22 cellular contexts compared by ENCODE assay signal in the genomic region with DNA sequence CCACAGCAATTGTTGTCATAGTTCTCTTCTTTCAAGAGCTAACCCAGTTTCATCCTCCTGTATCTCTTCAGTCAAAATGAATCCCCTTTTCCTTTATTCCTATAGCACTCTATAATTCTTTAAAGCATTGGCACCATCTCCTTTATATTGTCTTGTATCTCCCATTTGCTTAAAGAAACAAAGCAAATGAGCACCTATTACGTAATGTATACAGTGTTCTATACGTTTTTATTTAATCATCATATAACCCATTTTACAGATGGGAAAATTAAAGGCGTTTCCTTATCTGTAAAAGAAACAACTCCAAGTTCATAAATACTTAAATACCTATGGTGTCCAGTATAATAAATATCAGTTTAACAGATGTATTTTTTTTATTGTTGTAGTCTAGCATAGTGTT. TPM values are rescaled to one million over a fixed set of nuclear protein-coding genes. Genes with fewer than 3 reads are reported as not detected.
DNase-seq lines count a peak whose midpoint lies in the region; ATAC-seq, FAIRE-seq and TF ChIP-seq lines count a peak whose summit lies in the region.
"Had no signal": no experiment of that assay in that cellular context is flagged by ENCODE, and none has a peak within 500 bp of the region (broad histone marks: within the 10 kb centered on the region; RNA-seq: fewer than 3 reads in every experiment).

No MANE protein-coding gene starts in this region.

- no peak overlapping the region for H3K14ac ChIP-seq in IMR-90 (replicated peaks; ENCODE audit: low read depth, low read length)

- no peaks in the 10 kb centered on the region for H3K79me1 ChIP-seq in IMR-90 (ENCODE audit: low read depth in 1 of 2, low read length in 2 of 2)

- dilution Hi-C loops in IMR-90 (cut with HindIII; ENCODE audit: low sequenced_read_pairs, unreplicated experiment): no loop called here

- H4K8ac ChIP-seq in IMR-90 (ENCODE audit: low read depth in 2 of 2, low read length in 2 of 2): no peak overlapping the region

- H4K20me1 ChIP-seq in IMR-90 (ENCODE audit: insufficient read depth, low read length) (no peaks in the 10 kb centered on the region), K562 (replicated peaks; ENCODE audit: control insufficient read depth, insufficient read depth, low read length) (no peaks in the 10 kb centered on the region)
- H4K20me1 ChIP-seq: BLaER1 had no signal

- H3K9ac ChIP-seq in IMR-90 (ENCODE audit: low read depth, low read length) (no peak overlapping the region), K562 (ENCODE audit: insufficient read depth in 1 of 2, low read depth in 2 of 2, low read length in 2 of 2) (no peak overlapping the region)
- H3K9ac ChIP-seq: BLaER1 had no signal

- H3K4me2 ChIP-seq in IMR-90 (ENCODE audit: low read depth, low read length) (no peak overlapping the region), K562 (ENCODE audit: insufficient read depth, low read length) (no peak overlapping the region)
- H3K4me2 ChIP-seq: BLaER1 had no signal

- no peaks in the 10 kb centered on the region for H3K79me2 ChIP-seq in K562 (ENCODE audit: control insufficient read depth, insufficient read depth, low read length)

- H3K9me1 ChIP-seq in IMR-90 (ENCODE audit: insufficient read depth, low read length) (no peaks in the 10 kb centered on the region), K562 (ENCODE audit: control insufficient read depth, insufficient read depth, low read length) (no peaks in the 10 kb centered on the region)

- H4K5ac ChIP-seq in IMR-90 (ENCODE audit: low read depth, low read length): no peak overlapping the region

- no peak overlapping the region for H3K4me3 ChIP-seq in IMR-90 (ENCODE audit: insufficient read depth, low read depth, low read length)
- no peak overlapping the region for H3K4me3 ChIP-seq in K562
- H3K4me3 ChIP-seq: BLaER1 had no signal

- H3K56ac ChIP-seq in IMR-90 (ENCODE audit: extremely low read depth, insufficient read depth, low read length): no peak overlapping the region

- BruUV-seq in IMR-90 (replicated peaks; lab: Mats Ljungman, UMichigan) (no TSS peak), K562 (replicated peaks; lab: Mats Ljungman, UMichigan) (no TSS peak)

- H4K91ac ChIP-seq in IMR-90 (ENCODE audit: insufficient read depth, low read depth, low read length): no peak overlapping the region

- TF ChIP-seq EP300 in K562 (IDR thresholded peaks at IDR 0.05; ENCODE audit: low read length): no peak

- intact Hi-C loops in IMR-90 (cut with micrococcal nuclease): no loop called here
- intact Hi-C loops in K562 (cut with micrococcal nuclease): no loop called here

- no peak overlapping the region for H2BK20ac ChIP-seq in IMR-90 (ENCODE audit: low read depth, low read length)

- ATAC-seq in IMR-90 (ENCODE audit: low read depth) (no peak), K562 (no peak), HG03108 (IDR thresholded peaks at IDR 0.05; ENCODE audit: unreplicated experiment) (no peak), HG02938 (IDR thresholded peaks at IDR 0.05; ENCODE audit: unreplicated experiment) (no peak)
- ATAC-seq: CD8-positive, alpha-beta T cell had no signal

- H3K9me3 ChIP-seq in IMR-90 (ENCODE audit: control insufficient read depth, insufficient read depth, low read length) (no peaks in the 10 kb centered on the region), K562 (replicated peaks; ENCODE audit: control insufficient read depth, insufficient read depth, low read depth, low read length) (no peaks in the 10 kb centered on the region)
- H3K9me3 ChIP-seq: BE2C, BLaER1, Caco-2 had no signal

- H3K18ac ChIP-seq in IMR-90 (ENCODE audit: low read depth, low read length): no peak overlapping the region

- H2BK120ac ChIP-seq in IMR-90 (ENCODE audit: low read depth, low read length): no peak overlapping the region

- in situ Hi-C loops in IMR-90 (cut with MboI; ENCODE audit: low sequenced_read_pairs): no loop called here
- in situ Hi-C loops in K562 (cut with MboI): no loop called here

- TF ChIP-seq RAD21 in IMR-90 (IDR thresholded peaks at IDR 0.05; ENCODE audit: low read length) (no peak), K562 (CRISPR knock-in tag; conservative IDR thresholded peaks at IDR 0.05 in 1 of 2, IDR thresholded peaks at IDR 0.05 in 1 of 2) (no peak)

- H2AK9ac ChIP-seq in IMR-90 (replicated peaks; ENCODE audit: low read depth, low read length, poor library complexity): no peak overlapping the region

- TF ChIP-seq POLR2A in IMR-90 (IDR thresholded peaks at IDR 0.05; ENCODE audit: low read depth, low read length) (no peak), K562 (conservative IDR thresholded peaks at IDR 0.05) (no peak)

- H2BK15ac ChIP-seq in IMR-90 (ENCODE audit: low read depth, low read length): no peak overlapping the region

- H3K36me3 ChIP-seq in IMR-90 (ENCODE audit: control insufficient read depth, insufficient read depth, low read length): no peaks in the 10 kb centered on the region
- H3K36me3 ChIP-seq in K562 (ENCODE audit: control insufficient read depth, insufficient read depth, low read length): no peaks in the 10 kb centered on the region
- H3K36me3 ChIP-seq: BE2C, BLaER1 had no signal

- H2BK5ac ChIP-seq in IMR-90 (ENCODE audit: low read depth, low read length, poor library complexity, severe bottlenecking): no peak overlapping the region

- DNase-seq in IMR-90 (no peak), K562 (ENCODE audit: extremely low read depth in 1 of 4, low spot score in 3 of 4) (no peak), HK-2 (ENCODE audit: unreplicated experiment) (no peak)
- DNase-seq: 8988T; ACHN; BE2C; C1 segment of cervical spinal cord; Calu3; CD4-positive, alpha-beta T cell; CD8-positive, alpha-beta T cell; DMS79 treated with DMSO at 0.1 percent for 48 hours; GF-D8 had no signal

- no CpG with 5 or more reads among the region's 3 CpGs for WGBS in IMR-90 (ENCODE audit: extremely low coverage in 2 of 2, insufficient read length in 1 of 2), 2 experiments
- WGBS in K562 (ENCODE audit: insufficient coverage, low coverage, missing lambda C conversion rate): 61% methylated on average over 3 of the region's 3 CpGs

- H3K4ac ChIP-seq in IMR-90 (ENCODE audit: low read depth, low read length): no peak overlapping the region

- H3K23ac ChIP-seq in IMR-90 (ENCODE audit: low read depth, low read length): no peak overlapping the region

- no peak for FAIRE-seq in K562 (lab: Jason Lieb, UNC)
- FAIRE-seq: A204.1, D721Med, G401.6, GM12891, GM19239 had no signal

- H2AFZ ChIP-seq in IMR-90 (replicated peaks; ENCODE audit: low read length, poor library complexity): no peak overlapping the region
- no peak overlapping the region for H2AFZ ChIP-seq in K562 (ENCODE audit: low read depth, low read length)

- H3K27me3 ChIP-seq in IMR-90 (ENCODE audit: control insufficient read depth, insufficient read depth, low read length): no peaks in the 10 kb centered on the region
- no peaks in the 10 kb centered on the region for H3K27me3 ChIP-seq in K562 (ENCODE audit: control insufficient read depth in 2 of 2, insufficient read depth in 2 of 2, low read length in 2 of 2)
- H3K27me3 ChIP-seq: BE2C, BLaER1 had no signal

- no peak overlapping the region for H2AK5ac ChIP-seq in IMR-90 (ENCODE audit: low read depth, low read length)

- TF ChIP-seq CTCF in C4-2B (conservative IDR thresholded peaks at IDR 0.05) (no peak), IMR-90 (conservative IDR thresholded peaks at IDR 0.05; ENCODE audit: low read depth, low read length) (no peak), K562 (IDR thresholded peaks at IDR 0.05 in 2 of 3, conservative IDR thresholded peaks at IDR 0.05 in 1 of 3; ENCODE audit: insufficient read depth in 2 of 3, low read depth in 1 of 3, low read length in 3 of 3) (no peak)

- H3K4me1 ChIP-seq in IMR-90 (ENCODE audit: control insufficient read depth, insufficient read depth, low read length): no peaks in the 10 kb centered on the region
- no peaks in the 10 kb centered on the region for H3K4me1 ChIP-seq in K562 (replicated peaks in 1 of 2; ENCODE audit: control insufficient read depth in 2 of 2, insufficient read depth in 2 of 2, low read length in 2 of 2)
- H3K4me1 ChIP-seq: BE2C, BLaER1 had no signal

- POLR2A ChIA-PET in IMR-90 (lab: Charles Lee; ENCODE audit: unreplicated experiment) (no interaction called here), K562 (lab: Yijun Ruan, JAX) (interaction anchor here (0.7 kb wide), 1 partner anchor 21 kb away, joined by 3 read pairs; no protein-coding TSS in a partner anchor)

- CTCF ChIA-PET in IMR-90 (lab: Yijun Ruan, JAX): no interaction called here
- CTCF ChIA-PET in K562 (lab: Yijun Ruan, JAX; ENCODE audit: low intra/inter-chr PET ratio): no interaction called here

- H3K27ac ChIP-seq in C4-2B: peak overlapping the region; percentile 49; the same call in 1 of the 2 replicates
- H3K27ac ChIP-seq in IMR-90 (ENCODE audit: insufficient read depth, low read length): no peak overlapping the region
- H3K27ac ChIP-seq in K562 (ENCODE audit: extremely low read depth, low read depth, low read length): no peak overlapping the region
- H3K27ac ChIP-seq: BLaER1 had no signal

RNA-seq across cellular contexts. Expression of a gene that starts 6.4 kb away (rescaled TPM):
- total RNA-seq in IMR-90 (2012; rRNA removed) (179 and 276 TPM in 2 replicates), K562 (2014; rRNA removed) (173 and 189 TPM in 2 replicates), K562 (2014; rRNA removed; fragmentation: Illumina TruSeq; extraction: Trizol) (204 and 225 TPM in 2 replicates), K562 (2015; rRNA removed; fragmentation: Illumina TruSeq; extraction: Trizol) (184 and 193 TPM in 2 replicates), K562 (2021) (144 and 145 TPM in 2 replicates)
- polyA plus RNA-seq in IMR-90 (2012; rRNA removed) (255 and 257 TPM in 2 replicates), K562 (2011; rRNA removed) (281 and 370 TPM in 2 replicates), K562 (2014; fragmentation: Illumina TruSeq; extraction: Trizol) (179 and 230 TPM in 2 replicates), K562 (2014; fragmentation: Nextera tagmentation; extraction: Ambion mirVana) (100 to 1,000 TPM; 143 to 151 TPM), K562 (2014; rRNA removed) (262 and 285 TPM in 2 replicates)
- 284 and 311 TPM in 2 replicates for polyA plus RNA-seq in IMR-90 (2012; cell fraction: cytosol; rRNA removed)
- polyA plus RNA-seq in IMR-90 (2012; cell fraction: nucleus; rRNA removed; ENCODE audit: low replicate concordance): 112 and 307 TPM in 2 replicates
- 59.0 and 162 TPM in 2 replicates for total RNA-seq in K562 (2011; cell fraction: chromatin; rRNA removed; ENCODE audit: low replicate concordance)
- total RNA-seq in K562 (2011; cell fraction: nucleolus; rRNA removed): 39.7 and 55.5 TPM in 2 replicates
- 103 and 134 TPM in 2 replicates for total RNA-seq in K562 (2011; cell fraction: nucleoplasm; rRNA removed)
- polyA plus RNA-seq in K562 (2011; cell fraction: cytosol; rRNA removed): 132 and 167 TPM in 2 replicates
- polyA plus RNA-seq in K562 (2011; cell fraction: nucleus; rRNA removed): 148 and 204 TPM in 2 replicates
- 129 and 178 TPM in 2 replicates for polyA plus RNA-seq in K562 (2012)
- polyA minus RNA-seq in K562 (2011; rRNA and poly(A)+ RNA removed): 89.4 and 92.6 TPM in 2 replicates
- polyA minus RNA-seq in K562 (2011; cell fraction: cytosol; rRNA and poly(A)+ RNA removed): 49.7 and 57.9 TPM in 2 replicates
- polyA minus RNA-seq in K562 (2011; cell fraction: nucleus; rRNA and poly(A)+ RNA removed): 53.0 and 98.5 TPM in 2 replicates

RNA-seq across cellular contexts. Expression of a gene that starts 32.4 kb away (rescaled TPM):
- total RNA-seq in IMR-90 (2012; rRNA removed) (110 and 111 TPM in 2 replicates), K562 (2014; rRNA removed) (21.7 and 27.4 TPM in 2 replicates), K562 (2014; rRNA removed; fragmentation: Illumina TruSeq; extraction: Trizol) (42.2 and 52.5 TPM in 2 replicates), K562 (2015; rRNA removed; fragmentation: Illumina TruSeq; extraction: Trizol) (45.7 and 49.6 TPM in 2 replicates), K562 (2021) (28.5 and 31.3 TPM in 2 replicates)
- polyA plus RNA-seq in IMR-90 (2012; rRNA removed) (24.4 and 27.8 TPM in 2 replicates), K562 (2011; rRNA removed) (59.2 and 72.0 TPM in 2 replicates), K562 (2014; fragmentation: Illumina TruSeq; extraction: Trizol) (54.0 and 55.7 TPM in 2 replicates), K562 (2014; fragmentation: Nextera tagmentation; extraction: Ambion mirVana) (10 to 100 TPM; 62.7 to 76.8 TPM), K562 (2014; rRNA removed) (24.1 and 26.0 TPM in 2 replicates)
- polyA plus RNA-seq in IMR-90 (2012; cell fraction: cytosol; rRNA removed): 6.6 and 7.7 TPM in 2 replicates
- 2.7 and 18.4 TPM in 2 replicates for polyA plus RNA-seq in IMR-90 (2012; cell fraction: nucleus; rRNA removed; ENCODE audit: low replicate concordance)
- total RNA-seq in K562 (2011; cell fraction: chromatin; rRNA removed; ENCODE audit: low replicate concordance): 21.4 and 46.2 TPM in 2 replicates
- total RNA-seq in K562 (2011; cell fraction: nucleolus; rRNA removed): 11.5 and 13.2 TPM in 2 replicates
- total RNA-seq in K562 (2011; cell fraction: nucleoplasm; rRNA removed): 29.8 and 46.6 TPM in 2 replicates
- polyA plus RNA-seq in K562 (2011; cell fraction: cytosol; rRNA removed): 22.4 and 30.6 TPM in 2 replicates
- 18.0 and 25.0 TPM in 2 replicates for polyA plus RNA-seq in K562 (2011; cell fraction: nucleus; rRNA removed)
- 34.4 and 36.6 TPM in 2 replicates for polyA plus RNA-seq in K562 (2012)
- polyA minus RNA-seq in K562 (2011; rRNA and poly(A)+ RNA removed): 128 and 147 TPM in 2 replicates
- polyA minus RNA-seq in K562 (2011; cell fraction: cytosol; rRNA and poly(A)+ RNA removed): 32.9 and 51.4 TPM in 2 replicates
- polyA minus RNA-seq in K562 (2011; cell fraction: nucleus; rRNA and poly(A)+ RNA removed): 19.3 and 37.4 TPM in 2 replicates

RNA-seq across cellular contexts. Expression of a gene that starts 32.6 kb away (rescaled TPM):
- total RNA-seq in IMR-90 (2012; rRNA removed) (2.3 and 3.6 TPM in 2 replicates), K562 (2014; rRNA removed) (10.1 and 13.4 TPM in 2 replicates), K562 (2014; rRNA removed; fragmentation: Illumina TruSeq; extraction: Trizol) (8.0 and 8.5 TPM in 2 replicates), K562 (2015; rRNA removed; fragmentation: Illumina TruSeq; extraction: Trizol) (8.9 and 9.1 TPM in 2 replicates), K562 (2021) (10.4 and 10.8 TPM in 2 replicates)
- polyA plus RNA-seq in IMR-90 (2012; rRNA removed) (3.0 and 3.7 TPM in 2 replicates), K562 (2011; rRNA removed) (13.6 and 15.1 TPM in 2 replicates), K562 (2014; fragmentation: Illumina TruSeq; extraction: Trizol) (8.8 and 8.9 TPM in 2 replicates), K562 (2014; fragmentation: Nextera tagmentation; extraction: Ambion mirVana) (1 to 10 TPM; 2.9 to 4.3 TPM), K562 (2014; rRNA removed) (14.7 and 19.5 TPM in 2 replicates)
- 5.4 and 6.8 TPM in 2 replicates for polyA plus RNA-seq in IMR-90 (2012; cell fraction: cytosol; rRNA removed)
- polyA plus RNA-seq in IMR-90 (2012; cell fraction: nucleus; rRNA removed; ENCODE audit: low replicate concordance): 5.2 TPM in 2 replicates
- 9.9 and 10.7 TPM in 2 replicates for total RNA-seq in K562 (2011; cell fraction: chromatin; rRNA removed; ENCODE audit: low replicate concordance)
- total RNA-seq in K562 (2011; cell fraction: nucleolus; rRNA removed): 12.2 and 15.2 TPM in 2 replicates
- 17.1 and 20.5 TPM in 2 replicates for total RNA-seq in K562 (2011; cell fraction: nucleoplasm; rRNA removed)
- polyA plus RNA-seq in K562 (2011; cell fraction: cytosol; rRNA removed): 12.2 and 14.2 TPM in 2 replicates
- polyA plus RNA-seq in K562 (2011; cell fraction: nucleus; rRNA removed): 26.7 and 27.3 TPM in 2 replicates
- polyA plus RNA-seq in K562 (2012): 8.5 and 11.0 TPM in 2 replicates
- 12.7 and 13.4 TPM in 2 replicates for polyA minus RNA-seq in K562 (2011; rRNA and poly(A)+ RNA removed)
- 1.1 and 2.8 TPM in 2 replicates for polyA minus RNA-seq in K562 (2011; cell fraction: cytosol; rRNA and poly(A)+ RNA removed)
- 18.3 and 35.2 TPM in 2 replicates for polyA minus RNA-seq in K562 (2011; cell fraction: nucleus; rRNA and poly(A)+ RNA removed)
